In genomic region chr18:79070486-79070885, GRCh38 we compare ENCODE assay signal across 8 cellular contexts. TPM values are rescaled to one million over a fixed set of nuclear protein-coding genes. Genes with fewer than 3 reads are reported as not detected.
DNase-seq lines count a peak whose midpoint lies in the region; ATAC-seq and TF ChIP-seq lines count a peak whose summit lies in the region.

No MANE protein-coding gene starts in this region.

- no peaks in the 10 kb centered on the region for H3K27me3 ChIP-seq in heart right ventricle
- H3K27me3 ChIP-seq in liver (ENCODE audit: control insufficient read depth in 4 of 4, insufficient read depth in 4 of 4, low read length in 3 of 4), result no peaks in the 10 kb centered on the region
- no peaks in the 10 kb centered on the region for H3K27me3 ChIP-seq in vagina

- H3K9ac ChIP-seq in liver (ENCODE audit: low read depth in 1 of 2, low read length in 2 of 2), result peak overlapping the region in 1 of 2 donors; percentile 96

- TF ChIP-seq POLR2A in vagina (IDR thresholded peaks at IDR 0.05), result no peak

- TF ChIP-seq CTCF in heart right ventricle (IDR thresholded peaks at IDR 0.05), result no peak
- no peak for TF ChIP-seq CTCF in liver (IDR thresholded peaks at IDR 0.05; ENCODE audit: low read depth, low read length, missing input control)
- TF ChIP-seq CTCF in vagina (IDR thresholded peaks at IDR 0.05), result no peak

- H3K9me3 ChIP-seq in heart right ventricle (peaks cover 0 to 7% (median 0%) of the 10 kb centered on the region in 11 donors), liver (ENCODE audit: control insufficient read depth in 4 of 4, low read length in 3 of 4) (peaks cover 4 to 14% (median 8%) of the 10 kb centered on the region in 4 donors), vagina (no peaks in the 10 kb centered on the region)

- H3K9me3 Mint-ChIP-seq in activated naive CD4-positive, alpha-beta T cell treated with anti-CD3 and anti-CD28 coated beads, Interleukin-2, amount 50 U/mL, for 72 hours, result peaks cover 23 to 29% of the 10 kb centered on the region in 2 donors

- H3K36me3 Mint-ChIP-seq in activated naive CD4-positive, alpha-beta T cell treated with anti-CD3 and anti-CD28 coated beads, Interleukin-2, amount 50 U/mL, for 72 hours, result peaks cover 34 to 58% of the 10 kb centered on the region in 2 donors

- intact Hi-C loops in heart right ventricle (cut with DNase I) (loop anchor here in 1 of 10 donors (10.0 kb wide), 1 partner anchor 174 kb away; no protein-coding TSS in a partner anchor), left ventricle myocardium superior (cut with micrococcal nuclease) (no loop called here), vagina (cut with DNase I) (loop anchor here (5.0 kb wide), 1 partner anchor 322 kb away; no protein-coding TSS in a partner anchor)

- no peaks in the 10 kb centered on the region for H3K36me3 ChIP-seq in heart right ventricle
- H3K36me3 ChIP-seq in liver (ENCODE audit: control insufficient read depth in 4 of 4, insufficient read depth in 3 of 4, low read depth in 1 of 4, low read length in 3 of 4), result no peaks in the 10 kb centered on the region
- no peaks in the 10 kb centered on the region for H3K36me3 ChIP-seq in vagina

- TF ChIP-seq RAD21 in liver (IDR thresholded peaks at IDR 0.05), result no peak

- H3K4me1 ChIP-seq in heart right ventricle (peaks cover 5 to 35% (median 18%) of the 10 kb centered on the region in 9 donors), liver (ENCODE audit: control insufficient read depth in 4 of 4, insufficient read depth in 4 of 4, low read length in 3 of 4) (peaks cover 0 to 15% (median 9%) of the 10 kb centered on the region in 4 donors), vagina (peaks cover 26% of the 10 kb centered on the region)

- H3K27ac ChIP-seq in heart right ventricle (peak overlapping the region in 1 of 10 donors; percentile 97), liver (ENCODE audit: low read depth in 1 of 2, low read length in 2 of 2) (no peak overlapping the region), vagina (no peak overlapping the region)

- H3K27ac Mint-ChIP-seq in activated naive CD4-positive, alpha-beta T cell treated with anti-CD3 and anti-CD28 coated beads, Interleukin-2, amount 50 U/mL, for 72 hours, result peak overlapping the region; percentile 52 to 53

- peak overlapping the region in 9 of 10 donors; percentile 83 to 100 (median 96) for H3K4me3 ChIP-seq in heart right ventricle
- H3K4me3 ChIP-seq in liver (ENCODE audit: low read depth in 1 of 3, low read length in 3 of 3), result peak overlapping the region in 2 of 3 donors; percentile 76 to 100
- peak overlapping the region; percentile 86 to 97 for H3K4me3 ChIP-seq in vagina

- 91 to 97% methylated on average over 3 of the region's 3 CpGs for WGBS in heart right ventricle, 2 donors
- 78% methylated on average over 3 of the region's 3 CpGs for WGBS in liver

- ATAC-seq in heart right ventricle, result no peak
- ATAC-seq in left ventricle myocardium superior, result no peak
- no peak for ATAC-seq in activated naive CD4-positive, alpha-beta T cell treated with anti-CD3 and anti-CD28 coated beads, Interleukin-2, amount 50 U/mL, for 72 hours
- ATAC-seq in GM21367 (IDR thresholded peaks at IDR 0.05; ENCODE audit: unreplicated experiment), result no peak

- no peak for DNase-seq in heart right ventricle
- DNase-seq in left ventricle myocardium superior, result no peak
- DNase-seq in activated naive CD4-positive, alpha-beta T cell treated with anti-CD3 and anti-CD28 coated beads, Interleukin-2, amount 50 U/mL, for 72 hours (ENCODE audit: low spot score in 2 of 2), result no peak
- DNase-seq in vagina (ENCODE audit: extremely low spot score in 2 of 2), result no peak
- DNase-seq in DMS153 treated with DMSO at 0.1 percent for 48 hours (lab: John Stamatoyannopoulos, UW; ENCODE audit: unreplicated experiment), result no peak
- DNase-seq in epidermal melanocyte (ENCODE audit: insufficient read length, low spot score), result no peak

TF ChIP-seq in liver, 16 proteins besides CTCF, POLR2A, EP300 and RAD21:
- no peak for TF ChIP-seq JUND (IDR thresholded peaks at IDR 0.05)
- TF ChIP-seq, protein P1, sequence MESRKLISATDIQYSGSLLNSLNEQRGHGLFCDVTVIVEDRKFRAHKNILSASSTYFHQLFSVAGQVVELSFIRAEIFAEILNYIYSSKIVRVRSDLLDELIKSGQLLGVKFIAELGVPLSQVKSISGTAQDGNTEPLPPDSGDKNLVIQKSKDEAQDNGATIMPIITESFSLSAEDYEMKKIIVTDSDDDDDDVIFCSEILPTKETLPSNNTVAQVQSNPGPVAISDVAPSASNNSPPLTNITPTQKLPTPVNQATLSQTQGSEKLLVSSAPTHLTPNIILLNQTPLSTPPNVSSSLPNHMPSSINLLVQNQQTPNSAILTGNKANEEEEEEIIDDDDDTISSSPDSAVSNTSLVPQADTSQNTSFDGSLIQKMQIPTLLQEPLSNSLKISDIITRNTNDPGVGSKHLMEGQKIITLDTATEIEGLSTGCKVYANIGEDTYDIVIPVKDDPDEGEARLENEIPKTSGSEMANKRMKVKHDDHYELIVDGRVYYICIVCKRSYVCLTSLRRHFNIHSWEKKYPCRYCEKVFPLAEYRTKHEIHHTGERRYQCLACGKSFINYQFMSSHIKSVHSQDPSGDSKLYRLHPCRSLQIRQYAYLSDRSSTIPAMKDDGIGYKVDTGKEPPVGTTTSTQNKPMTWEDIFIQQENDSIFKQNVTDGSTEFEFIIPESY (IDR thresholded peaks at IDR 0.05), result no peak

RNA-seq across cellular contexts. Expression of gene ATP9B, which starts 1.3 kb away (rescaled TPM):
- 10 to 100 TPM; 10.5 to 19.7 (median 15.5) TPM for total RNA-seq in heart right ventricle
- 1 to 10 TPM; 6.7 to 8.5 TPM for polyA plus RNA-seq in heart right ventricle
- total RNA-seq in left ventricle myocardium superior, result 14.0 TPM
- 10 to 100 TPM; 25.9 to 34.6 TPM for total RNA-seq in activated naive CD4-positive, alpha-beta T cell treated with anti-CD3 and anti-CD28 coated beads, Interleukin-2, amount 50 U/mL, for 72 hours
- total RNA-seq in liver, result 10 to 100 TPM; 23.1 to 31.4 TPM
- 1 to 10 TPM; 7.1 to 8.0 TPM for polyA plus RNA-seq in liver
- 50.3 TPM for total RNA-seq in vagina
